1 cellular context compared by ENCODE assay signal in genomic region chr12:54325442-54326109, GRCh38.
TF ChIP-seq lines count a peak whose summit lies in the region.

No MANE protein-coding gene starts in this region.

TF ChIP-seq in GM12878, 131 proteins besides CTCF, POLR2A, EP300 and RAD21:
- TF ChIP-seq MLLT1 (IDR thresholded peaks at IDR 0.05): peak; percentile 70
